ENCODE assay signal across 22 cellular contexts in genomic region chr7:99672571-99672970, GRCh38. TPM values are rescaled to one million over a fixed set of nuclear protein-coding genes. Genes with fewer than 3 reads are reported as not detected.
DNase-seq lines count a peak whose midpoint lies in the region; ATAC-seq, FAIRE-seq and TF ChIP-seq lines count a peak whose summit lies in the region.
"Had no signal": no experiment of that assay in that cellular context is flagged by ENCODE, and none has a peak within 500 bp of the region (broad histone marks: within the 10 kb centered on the region; RNA-seq: fewer than 3 reads in every experiment).

No MANE protein-coding gene starts in this region.

- H3K9ac ChIP-seq in liver (ENCODE audit: low read depth in 1 of 2, low read length in 2 of 2) (no peak overlapping the region), HepG2 (ENCODE audit: insufficient read depth, low read depth, low read length) (no peak overlapping the region)
- H3K9ac ChIP-seq: BLaER1, GM23248 had no signal

- TF ChIP-seq RAD21 in liver (IDR thresholded peaks at IDR 0.05): peak in 1 of 2 donors; percentile 3
- no peak for TF ChIP-seq RAD21 in HepG2 (CRISPR knock-in tag; IDR thresholded peaks at IDR 0.05)

- H3K4me2 ChIP-seq in HepG2 (ENCODE audit: low read depth, low read length): no peak overlapping the region
- H3K4me2 ChIP-seq: BLaER1 had no signal

- no peaks in the 10 kb centered on the region for H3K27me3 Mint-ChIP-seq in T-helper 17 cell

- no peak overlapping the region for H3K4me3 Mint-ChIP-seq in T-helper 17 cell
- no peak overlapping the region for H3K4me3 Mint-ChIP-seq in stimulated activated effector memory CD8-positive, alpha-beta T cell treated with anti-CD3 and anti-CD28 coated beads, Interleukin-12 subunit alpha, Interleukin-12 subunit beta, amount 100 ng/mL, for 72 hours
- H3K4me3 Mint-ChIP-seq: CD8-positive, alpha-beta T cell; HFFc6 had no signal

- ATAC-seq in HepG2 (no peak), T-helper 17 cell (no peak), right lobe of liver (peak; percentile 1 to 23 (median 2))
- ATAC-seq in stimulated activated effector memory CD8-positive, alpha-beta T cell treated with anti-CD3 and anti-CD28 coated beads, Interleukin-12 subunit alpha, Interleukin-12 subunit beta, amount 100 ng/mL, for 72 hours: no peak
- ATAC-seq: CD8-positive, alpha-beta T cell had no signal

- CTCF ChIA-PET in HepG2 (lab: Yijun Ruan, JAX; ENCODE audit: low intra/inter-chr PET ratio, low total read pairs): no interaction called here

- H3K36me3 ChIP-seq in liver (ENCODE audit: control insufficient read depth in 4 of 4, insufficient read depth in 3 of 4, low read depth in 1 of 4, low read length in 3 of 4) (peaks cover 8 to 74% (median 59%) of the 10 kb centered on the region in 4 donors), HepG2 (replicated peaks in 1 of 2; ENCODE audit: control insufficient read depth in 1 of 2, insufficient read depth in 2 of 2, low read length in 2 of 2) (no peaks in the 10 kb centered on the region), right lobe of liver (peaks cover 0 to 86% (median 47%) of the 10 kb centered on the region in 4 donors)
- H3K36me3 ChIP-seq: BLaER1 had no signal

- TF ChIP-seq CTCF in liver (IDR thresholded peaks at IDR 0.05; ENCODE audit: low read depth, low read length, missing input control) (no peak), HepG2 (CRISPR knock-in tag; IDR thresholded peaks at IDR 0.05) (no peak), right lobe of liver (IDR thresholded peaks at IDR 0.05) (no peak)

- no peak for TF ChIP-seq POLR2A in HepG2 (IDR thresholded peaks at IDR 0.05; ENCODE audit: insufficient read depth in 1 of 2, low read depth in 2 of 2, low read length in 2 of 2)
- TF ChIP-seq POLR2A in right lobe of liver (IDR thresholded peaks at IDR 0.05): peak; percentile 25

- H2AFZ ChIP-seq in HepG2 (ENCODE audit: low read length): no peak overlapping the region
- H2AFZ ChIP-seq: GM23248 had no signal

- H3K9me3 ChIP-seq in liver (ENCODE audit: control insufficient read depth in 4 of 4, low read length in 3 of 4) (no peaks in the 10 kb centered on the region), HepG2 (ENCODE audit: low read length) (no peaks in the 10 kb centered on the region), T-helper 17 cell (ENCODE audit: control insufficient read depth, low read length, poor library complexity, severe bottlenecking) (no peaks in the 10 kb centered on the region), right lobe of liver (no peaks in the 10 kb centered on the region)
- H3K9me3 ChIP-seq: BLaER1 had no signal

- H3K27ac ChIP-seq in liver (ENCODE audit: low read depth in 1 of 2, low read length in 2 of 2): no peak overlapping the region
- no peak overlapping the region for H3K27ac ChIP-seq in HepG2 (ENCODE audit: extremely low read length, insufficient read depth, low read length)
- peak overlapping the region in 2 of 3 donors; percentile 0 to 26 for H3K27ac ChIP-seq in right lobe of liver
- H3K27ac ChIP-seq: BLaER1, GM23248 had no signal

- DNase-seq in HepG2 (ENCODE audit: low spot score) (no peak), T-helper 17 cell (no peak), right lobe of liver (peak in 1 of 3 donors; percentile 34), GDM1 (lab: John Stamatoyannopoulos, UW) (no peak), GOT3 (lab: John Stamatoyannopoulos, UW) (no peak), NCI-H526 treated with DMSO at 0.1 percent for 48 hours (lab: John Stamatoyannopoulos, UW) (no peak)
- no peak for DNase-seq in stimulated activated effector memory CD8-positive, alpha-beta T cell treated with anti-CD3 and anti-CD28 coated beads, Interleukin-12 subunit alpha, Interleukin-12 subunit beta, amount 100 ng/mL, for 72 hours (ENCODE audit: low spot score in 2 of 2)
- DNase-seq: 8988T; Calu3; CD8-positive, alpha-beta T cell; DND-41; EL; GM23248; HCEC 1CT; HFFc6 had no signal

- in situ Hi-C loops in HepG2 (cut with HindIII; ENCODE audit: extremely low pct_ligation_motif_present, low pct_unique_long_range_greater_than_20kb): no loop called here

- no peak overlapping the region for H3K4me3 ChIP-seq in liver (ENCODE audit: low read depth in 1 of 3, low read length in 3 of 3)
- H3K4me3 ChIP-seq in HepG2 (replicated peaks in 1 of 3; ENCODE audit: insufficient read depth in 1 of 3, low read depth in 2 of 3, low read length in 3 of 3): no peak overlapping the region
- H3K4me3 ChIP-seq in right lobe of liver: no peak overlapping the region
- H3K4me3 ChIP-seq: BLaER1, GM23248 had no signal

- H3K36me3 Mint-ChIP-seq in T-helper 17 cell (ENCODE audit: low read depth): no peaks in the 10 kb centered on the region
- no peaks in the 10 kb centered on the region for H3K36me3 Mint-ChIP-seq in stimulated activated effector memory CD8-positive, alpha-beta T cell treated with anti-CD3 and anti-CD28 coated beads, Interleukin-12 subunit alpha, Interleukin-12 subunit beta, amount 100 ng/mL, for 72 hours

- 58% methylated on average over 7 of the region's 7 CpGs for WGBS in liver
- 89% methylated on average over 7 of the region's 7 CpGs for WGBS in HepG2 (ENCODE audit: low lambda C conversion rate)
- 61% methylated on average over 7 of the region's 7 CpGs for WGBS in right lobe of liver (ENCODE audit: insufficient coverage, low coverage, low lambda C conversion rate, missing lambda C conversion rate)

- peak overlapping the region; percentile 6 for H3K27ac Mint-ChIP-seq in T-helper 17 cell
- peak overlapping the region; percentile 37 for H3K27ac Mint-ChIP-seq in stimulated activated effector memory CD8-positive, alpha-beta T cell treated with anti-CD3 and anti-CD28 coated beads, Interleukin-12 subunit alpha, Interleukin-12 subunit beta, amount 100 ng/mL, for 72 hours
- H3K27ac Mint-ChIP-seq: HFFc6 had no signal

- intact Hi-C loops in HepG2 (cut with micrococcal nuclease; ENCODE audit: unreplicated experiment) (no loop called here), right lobe of liver (cut with DNase I) (loop anchor here in 1 of 2 donors (10.0 kb wide), 1 partner anchor 162 kb away; no protein-coding TSS in a partner anchor)

- POLR2A ChIA-PET in HepG2 (lab: Yijun Ruan, JAX): interaction anchor here (1.2 kb wide), 1 partner anchor 21 kb away, joined by 3 read pairs; no protein-coding TSS in a partner anchor

- peaks cover 13% of the 10 kb centered on the region for H3K4me1 Mint-ChIP-seq in T-helper 17 cell
- H3K4me1 Mint-ChIP-seq in stimulated activated effector memory CD8-positive, alpha-beta T cell treated with anti-CD3 and anti-CD28 coated beads, Interleukin-12 subunit alpha, Interleukin-12 subunit beta, amount 100 ng/mL, for 72 hours: peaks cover 13% of the 10 kb centered on the region

- no peaks in the 10 kb centered on the region for H3K9me3 Mint-ChIP-seq in stimulated activated effector memory CD8-positive, alpha-beta T cell treated with anti-CD3 and anti-CD28 coated beads, Interleukin-12 subunit alpha, Interleukin-12 subunit beta, amount 100 ng/mL, for 72 hours
- H3K9me3 Mint-ChIP-seq: CD8-positive, alpha-beta T cell; HFFc6 had no signal

- TF ChIP-seq EP300 in HepG2 (IDR thresholded peaks at IDR 0.05; ENCODE audit: low read depth in 2 of 2, low read length in 2 of 2) (no peak), HepG2 (CRISPR knock-in tag; IDR thresholded peaks at IDR 0.05; ENCODE audit: borderline replicate concordance) (no peak)

- FAIRE-seq in HepG2 (lab: Jason Lieb, UNC): no peak
- FAIRE-seq: GM12891, GM19239, H54, HTR-8/SVneo had no signal

- peaks cover 0 to 17% (median 4%) of the 10 kb centered on the region in 4 donors for H3K4me1 ChIP-seq in liver (ENCODE audit: control insufficient read depth in 4 of 4, insufficient read depth in 4 of 4, low read length in 3 of 4)
- H3K4me1 ChIP-seq in HepG2 (ENCODE audit: insufficient read depth, low read length): peaks cover 21% of the 10 kb centered on the region
- H3K4me1 ChIP-seq in right lobe of liver: peaks cover 0 to 9% (median 0%) of the 10 kb centered on the region in 4 donors
- H3K4me1 ChIP-seq: BLaER1 had no signal

- H3K27me3 ChIP-seq in liver (ENCODE audit: control insufficient read depth in 4 of 4, insufficient read depth in 4 of 4, low read length in 3 of 4) (no peaks in the 10 kb centered on the region), HepG2 (ENCODE audit: control insufficient read depth in 1 of 2, insufficient read depth in 2 of 2, low read length in 2 of 2) (no peaks in the 10 kb centered on the region), right lobe of liver (no peaks in the 10 kb centered on the region)
- H3K27me3 ChIP-seq: BLaER1 had no signal

- H4K20me1 ChIP-seq in HepG2 (ENCODE audit: insufficient read depth, low read length): no peaks in the 10 kb centered on the region
- H4K20me1 ChIP-seq: BLaER1 had no signal

- no TSS peak for BruUV-seq in HepG2 (replicated peaks; lab: Mats Ljungman, UMichigan)

- H3K79me2 ChIP-seq in HepG2 (ENCODE audit: insufficient read depth, low read length): no peaks in the 10 kb centered on the region

RNA-seq across cellular contexts. Expression of gene CYP3A5, which starts 7.2 kb away (rescaled TPM):
- 1,000 to 10,000 TPM in 1 of 2 donors, 10 to 100 TPM in 1; 21.9 to 1,413 TPM for total RNA-seq in liver
- 1,000 to 10,000 TPM in 1 of 2 donors, 100 to 1,000 TPM in 1; 117 to 1,316 TPM for polyA plus RNA-seq in liver
- 1.7 and 5.7 TPM in 2 replicates for total RNA-seq in HepG2 (2016; rRNA removed; fragmentation: Illumina TruSeq; extraction: Trizol)
- 0.88 and 1.1 TPM in 2 replicates for total RNA-seq in HepG2 (2016; cell fraction: cytosol; rRNA removed; fragmentation: Illumina TruSeq; extraction: Trizol; ENCODE audit: low read depth)
- 1.5 and 4.8 TPM in 2 replicates for total RNA-seq in HepG2 (2016; cell fraction: insoluble cytoplasmic fraction; rRNA removed; fragmentation: Illumina TruSeq; extraction: Trizol)
- 1.1 and 1.4 TPM in 2 replicates for total RNA-seq in HepG2 (2016; cell fraction: membrane; rRNA removed; fragmentation: Illumina TruSeq; extraction: Trizol)
- 11.9 and 12.6 TPM in 2 replicates for total RNA-seq in HepG2 (2016; cell fraction: nucleus; rRNA removed; fragmentation: Illumina TruSeq; extraction: Trizol)
- polyA plus RNA-seq in HepG2 (2011; rRNA removed): 9.3 and 9.6 TPM in 2 replicates
- polyA plus RNA-seq in HepG2 (2011; cell fraction: cytosol; rRNA removed): 2.2 and 3.8 TPM in 2 replicates
- polyA plus RNA-seq in HepG2 (2011; cell fraction: nucleus; rRNA removed): 33.5 and 37.7 TPM in 2 replicates
- 11.9 and 12.8 TPM in 2 replicates for polyA plus RNA-seq in HepG2 (2012)
- 0.24 and 0.85 TPM in 2 replicates for polyA plus RNA-seq in HepG2 (2016; cell fraction: cytosol; fragmentation: Illumina TruSeq; extraction: Trizol; ENCODE audit: low read depth)
- polyA plus RNA-seq in HepG2 (2016; cell fraction: insoluble cytoplasmic fraction; fragmentation: Illumina TruSeq; extraction: Trizol; ENCODE audit: low read depth): 1.4 and 1.9 TPM in 2 replicates
- polyA plus RNA-seq in HepG2 (2016; cell fraction: membrane; fragmentation: Illumina TruSeq; extraction: Trizol; ENCODE audit: low read depth): 0.49 and 0.56 TPM in 2 replicates
- polyA plus RNA-seq in HepG2 (2016; cell fraction: nucleus; fragmentation: Illumina TruSeq; extraction: Trizol; ENCODE audit: insufficient read depth, low read depth): 9.0 and 11.5 TPM in 2 replicates
- polyA minus RNA-seq in HepG2 (2011; rRNA and poly(A)+ RNA removed; ENCODE audit: low replicate concordance): 0.07 and 10.0 TPM in 2 replicates
- 1.8 and 4.5 TPM in 2 replicates for polyA minus RNA-seq in HepG2 (2011; cell fraction: cytosol; rRNA and poly(A)+ RNA removed)
- 72.4 and 84.9 TPM in 2 replicates for polyA minus RNA-seq in HepG2 (2011; cell fraction: nucleus; rRNA and poly(A)+ RNA removed)
- total RNA-seq in T-helper 17 cell: under 1 TPM in 1 of 2 donors, not detected in 1; 0.20 TPM
- total RNA-seq in right lobe of liver: 100 to 1,000 TPM; 307 to 774 (median 646) TPM
- total RNA-seq: CD8-positive, alpha-beta T cell; G401; GM23248 had no signal

RNA-seq across cellular contexts. Expression of gene ZSCAN25, which starts 55.8 kb away (rescaled TPM):
- total RNA-seq in liver (10 to 100 TPM in 1 of 2 donors, 1 to 10 TPM in 1; 8.7 to 11.0 TPM), HepG2 (2016; rRNA removed; fragmentation: Illumina TruSeq; extraction: Trizol) (16.3 and 16.8 TPM in 2 replicates), T-helper 17 cell (10 to 100 TPM; 29.8 to 34.4 TPM), right lobe of liver (1 to 10 TPM; 4.5 to 7.4 (median 6.0) TPM)
- polyA plus RNA-seq in liver (1 to 10 TPM; 2.3 to 3.1 TPM), HepG2 (2011; rRNA removed) (12.1 and 12.3 TPM in 2 replicates)
- total RNA-seq in HepG2 (2016; cell fraction: cytosol; rRNA removed; fragmentation: Illumina TruSeq; extraction: Trizol; ENCODE audit: low read depth): 5.3 and 8.9 TPM in 2 replicates
- total RNA-seq in HepG2 (2016; cell fraction: insoluble cytoplasmic fraction; rRNA removed; fragmentation: Illumina TruSeq; extraction: Trizol): 16.4 and 17.2 TPM in 2 replicates
- total RNA-seq in HepG2 (2016; cell fraction: membrane; rRNA removed; fragmentation: Illumina TruSeq; extraction: Trizol): 6.3 and 7.2 TPM in 2 replicates
- 17.7 and 18.0 TPM in 2 replicates for total RNA-seq in HepG2 (2016; cell fraction: nucleus; rRNA removed; fragmentation: Illumina TruSeq; extraction: Trizol)
- polyA plus RNA-seq in HepG2 (2011; cell fraction: cytosol; rRNA removed): 8.5 and 9.3 TPM in 2 replicates
- polyA plus RNA-seq in HepG2 (2011; cell fraction: nucleus; rRNA removed): 19.5 and 21.4 TPM in 2 replicates
- 6.9 and 7.4 TPM in 2 replicates for polyA plus RNA-seq in HepG2 (2012)
- polyA plus RNA-seq in HepG2 (2016; cell fraction: cytosol; fragmentation: Illumina TruSeq; extraction: Trizol; ENCODE audit: low read depth): 0.67 and 0.86 TPM in 2 replicates
- polyA plus RNA-seq in HepG2 (2016; cell fraction: insoluble cytoplasmic fraction; fragmentation: Illumina TruSeq; extraction: Trizol; ENCODE audit: low read depth): 10.6 and 12.8 TPM in 2 replicates
- polyA plus RNA-seq in HepG2 (2016; cell fraction: membrane; fragmentation: Illumina TruSeq; extraction: Trizol; ENCODE audit: low read depth): 1.9 and 2.2 TPM in 2 replicates
- polyA plus RNA-seq in HepG2 (2016; cell fraction: nucleus; fragmentation: Illumina TruSeq; extraction: Trizol; ENCODE audit: insufficient read depth, low read depth): 22.2 and 24.0 TPM in 2 replicates
- polyA minus RNA-seq in HepG2 (2011; rRNA and poly(A)+ RNA removed; ENCODE audit: low replicate concordance): 23.9 and 24.6 TPM in 2 replicates
- polyA minus RNA-seq in HepG2 (2011; cell fraction: cytosol; rRNA and poly(A)+ RNA removed): 7.1 and 8.5 TPM in 2 replicates
- 29.0 and 31.5 TPM in 2 replicates for polyA minus RNA-seq in HepG2 (2011; cell fraction: nucleus; rRNA and poly(A)+ RNA removed)

Comparison
In these comparisons a context has a peak if more than half of its experiments do, and no peak if none do; other contexts are left out.
1. H3K27ac ChIP-seq: peak in right lobe of liver (2 of 3); none in liver (0 of 2) and HepG2 (single experiment).
2. ATAC-seq: peak in right lobe of liver (4 of 4); none in HepG2 (single experiment), T-helper 17 cell (single experiment) and stimulated activated effector memory CD8-positive, alpha-beta T cell treated with anti-CD3 and anti-CD28 coated beads, Interleukin-12 subunit alpha, Interleukin-12 subunit beta, amount 100 ng/mL, for 72 hours (single experiment).